In genomic region chr2:207828361-207829057, GRCh38 we compare ENCODE assay signal across 1 cellular context.
TF ChIP-seq lines count a peak whose summit lies in the region.

No MANE protein-coding gene starts in this region.

TF ChIP-seq in HepG2, 621 proteins besides CTCF, POLR2A, EP300 and RAD21 (continued from another document and continues in another):
- TF ChIP-seq ZHX2 (IDR thresholded peaks at IDR 0.05; ENCODE audit: low read depth) (peak; percentile 53; the same call in 1 of the 2 replicates), ZHX2 (CRISPR knock-in tag; IDR thresholded peaks at IDR 0.05; ENCODE audit: borderline replicate concordance) (peak; percentile 43; the same call in 1 of the 2 replicates), ZNF644 (CRISPR knock-in tag; IDR thresholded peaks at IDR 0.05; ENCODE audit: low read depth) (peak; percentile 95), MBNL3 (CRISPR knock-in tag; conservative IDR thresholded peaks at IDR 0.05) (no peak), JUND (CRISPR knock-in tag; IDR thresholded peaks at IDR 0.05) (peak; percentile 98), XRCC5 (optimal IDR thresholded peaks at IDR 0.05; ENCODE audit: low read length) (peak; percentile 66), ZNF230 (CRISPR knock-in tag; IDR thresholded peaks at IDR 0.05) (peak; percentile 38; the same call in 1 of the 2 replicates), THAP9 (CRISPR knock-in tag; IDR thresholded peaks at IDR 0.05; ENCODE audit: borderline replicate concordance) (no peak; the same call in 1 of the 2 replicates), ZSCAN29 (CRISPR knock-in tag; conservative IDR thresholded peaks at IDR 0.05) (peak; percentile 80; the same call in 1 of the 2 replicates), ZNF335 (CRISPR knock-in tag; IDR thresholded peaks at IDR 0.05) (peak; percentile 22; the same call in 1 of the 2 replicates), KDM5A (IDR thresholded peaks at IDR 0.05; ENCODE audit: borderline replicate concordance, low read length) (peak; percentile 36; the same call in 1 of the 2 replicates), ZNF609 (CRISPR knock-in tag; IDR thresholded peaks at IDR 0.05; ENCODE audit: borderline replicate concordance) (peak; percentile 92), HNRNPLL (IDR thresholded peaks at IDR 0.05; ENCODE audit: low read depth, low read length, poor library complexity, severe bottlenecking) (no peak), PRDM4 (CRISPR knock-in tag; IDR thresholded peaks at IDR 0.05; ENCODE audit: borderline replicate concordance) (no peak), PATZ1 (CRISPR knock-in tag; IDR thresholded peaks at IDR 0.05) (peak; percentile 86), GZF1 (CRISPR knock-in tag; IDR thresholded peaks at IDR 0.05) (no peak), ZNF121 (CRISPR knock-in tag; IDR thresholded peaks at IDR 0.05) (peak; percentile 42; the same call in 1 of the 2 replicates), FOXO1 (CRISPR knock-in tag; IDR thresholded peaks at IDR 0.05) (peak; percentile 90), HDAC1 (CRISPR knock-in tag; IDR thresholded peaks at IDR 0.05) (peak; percentile 78), ZNF225 (CRISPR knock-in tag; IDR thresholded peaks at IDR 0.05) (no peak; the same call in 1 of the 2 replicates), ZIK1 (CRISPR knock-in tag; IDR thresholded peaks at IDR 0.05; ENCODE audit: borderline replicate concordance, low read depth) (no peak), HNF1A (IDR thresholded peaks at IDR 0.05; ENCODE audit: low read depth) (peak; percentile 79), HNF1A (CRISPR knock-in tag; IDR thresholded peaks at IDR 0.05; ENCODE audit: borderline replicate concordance) (peak; percentile 95; the same call in 1 of the 2 replicates), KLF12 (CRISPR knock-in tag; IDR thresholded peaks at IDR 0.05; ENCODE audit: borderline replicate concordance) (0 out of 2 replicates have a peak, but pooled peaks have one; percentile 43), ATF7 (IDR thresholded peaks at IDR 0.05) (no peak), ATF7 (CRISPR knock-in tag; IDR thresholded peaks at IDR 0.05) (no peak)
